Comparison of ENCODE assay signal across 31 cellular contexts in genomic region chr3:197890693-197891092, GRCh38.
"Had no signal": no experiment of that assay in that cellular context is flagged by ENCODE, and none has a peak within 500 bp of the region (broad histone marks: within the 10 kb centered on the region; RNA-seq: fewer than 3 reads in every experiment).

No MANE protein-coding gene starts in this region.

- H3K27ac ChIP-seq: adrenal gland, cardiac muscle cell, colonic mucosa, gastroesophageal sphincter had no signal

- H3K4me1 ChIP-seq: adrenal gland, breast epithelium, colonic mucosa, gastroesophageal sphincter had no signal

- H3K4me3 Mint-ChIP-seq: activated CD4-positive, alpha-beta memory T cell treated with anti-CD3 and anti-CD28 coated beads for 36 hours; activated CD4-positive, alpha-beta T cell treated with anti-CD3 and anti-CD28 coated beads for 36 hours; activated CD4-positive, alpha-beta T cell treated with anti-CD3 and anti-CD28 coated beads, Interleukin-2, amount 10 ng/mL, durations not matched to agents 24 days and 14 days; activated CD8-positive, alpha-beta memory T cell treated with anti-CD3 and anti-CD28 coated beads, Interleukin-2, amount 10 ng/mL, durations not matched to agents 7 days and 5 days; activated CD8-positive, alpha-beta T cell treated with anti-CD3 and anti-CD28 coated beads, Interleukin-2, amount 10 ng/mL, durations not matched to agents 7 days and 5 days; activated naive CD4-positive, alpha-beta T cell treated with anti-CD3 and anti-CD28 coated beads for 36 hours; activated naive CD4-positive, alpha-beta T cell treated with anti-CD3 and anti-CD28 coated beads, Interleukin-2, amount 50 U/mL, for 24 hours; activated naive CD8-positive, alpha-beta T cell treated with anti-CD3 and anti-CD28 coated beads for 36 hours; activated naive CD8-positive, alpha-beta T cell treated with anti-CD3 and anti-CD28 coated beads, Interleukin-2, amount 50 U/mL, for 24 hours; activated T-helper 1 cell treated with anti-CD3 and anti-CD28 coated beads, Interleukin-12 subunit alpha, Interleukin-12 subunit beta, Interleukin-2, Interleukin-4 antibody, amounts not matched to agents 30 ng/mL and 10 ng/mL and 1 ng/mL, durations not matched to agents 14 hours and 24 hours and 36 hours; brain had no signal

- H3K9me3 ChIP-seq: adrenal gland, breast epithelium, colonic mucosa, esophagus squamous epithelium, gastroesophageal sphincter had no signal

- H3K36me3 ChIP-seq: adrenal gland, breast epithelium, cardiac muscle cell, colonic mucosa had no signal

- H3K4me1 Mint-ChIP-seq: activated CD8-positive, alpha-beta memory T cell treated with anti-CD3 and anti-CD28 coated beads, Interleukin-2, amount 10 ng/mL, durations not matched to agents 7 days and 5 days had no signal

- H3K4me3 ChIP-seq: adrenal gland, breast epithelium, cardiac muscle cell, colonic mucosa, esophagus squamous epithelium, gastroesophageal sphincter had no signal

- H3K27ac Mint-ChIP-seq: activated CD4-positive, alpha-beta memory T cell treated with anti-CD3 and anti-CD28 coated beads for 36 hours; activated CD4-positive, alpha-beta T cell treated with anti-CD3 and anti-CD28 coated beads for 36 hours; activated CD4-positive, alpha-beta T cell treated with anti-CD3 and anti-CD28 coated beads, Interleukin-2, amount 10 ng/mL, durations not matched to agents 24 days and 14 days; activated CD8-positive, alpha-beta memory T cell treated with anti-CD3 and anti-CD28 coated beads, Interleukin-2, amount 10 ng/mL, durations not matched to agents 7 days and 5 days; activated CD8-positive, alpha-beta T cell treated with anti-CD3 and anti-CD28 coated beads, Interleukin-2, amount 10 ng/mL, durations not matched to agents 7 days and 5 days; activated naive CD4-positive, alpha-beta T cell treated with anti-CD3 and anti-CD28 coated beads for 36 hours; activated naive CD4-positive, alpha-beta T cell treated with anti-CD3 and anti-CD28 coated beads, Interleukin-2, amount 50 U/mL, for 24 hours; activated naive CD8-positive, alpha-beta T cell treated with anti-CD3 and anti-CD28 coated beads for 36 hours; activated naive CD8-positive, alpha-beta T cell treated with anti-CD3 and anti-CD28 coated beads, Interleukin-2, amount 50 U/mL, for 24 hours; activated T-helper 1 cell treated with anti-CD3 and anti-CD28 coated beads, Interleukin-12 subunit alpha, Interleukin-12 subunit beta, Interleukin-2, Interleukin-4 antibody, amounts not matched to agents 30 ng/mL and 10 ng/mL and 1 ng/mL, durations not matched to agents 14 hours and 24 hours and 36 hours; activated T-helper 2 cell treated with anti-CD3 and anti-CD28 coated beads, Interferon-gamma antibody, Interleukin-2, Interleukin-4, amounts not matched to agents 10 μg/mL and 5 μg/mL and 100 μg/mL, durations not matched to agents 14 hours and 24 hours and 36 hours had no signal

- H3K9me3 Mint-ChIP-seq: activated CD4-positive, alpha-beta memory T cell treated with anti-CD3 and anti-CD28 coated beads for 36 hours; activated CD4-positive, alpha-beta T cell treated with anti-CD3 and anti-CD28 coated beads, Interleukin-2, amount 10 ng/mL, durations not matched to agents 24 days and 14 days; activated naive CD4-positive, alpha-beta T cell treated with anti-CD3 and anti-CD28 coated beads for 36 hours; activated naive CD4-positive, alpha-beta T cell treated with anti-CD3 and anti-CD28 coated beads, Interleukin-2, amount 50 U/mL, for 24 hours; activated naive CD8-positive, alpha-beta T cell treated with anti-CD3 and anti-CD28 coated beads for 36 hours; activated naive CD8-positive, alpha-beta T cell treated with anti-CD3 and anti-CD28 coated beads, Interleukin-2, amount 50 U/mL, for 24 hours; activated T-helper 1 cell treated with anti-CD3 and anti-CD28 coated beads, Interleukin-12 subunit alpha, Interleukin-12 subunit beta, Interleukin-2, Interleukin-4 antibody, amounts not matched to agents 30 ng/mL and 10 ng/mL and 1 ng/mL, durations not matched to agents 14 hours and 24 hours and 36 hours; activated T-helper 2 cell treated with anti-CD3 and anti-CD28 coated beads, Interferon-gamma antibody, Interleukin-2, Interleukin-4, amounts not matched to agents 10 μg/mL and 5 μg/mL and 100 μg/mL, durations not matched to agents 14 hours and 24 hours and 36 hours; brain had no signal

- DNase-seq: activated CD4-positive, alpha-beta memory T cell treated with anti-CD3 and anti-CD28 coated beads for 36 hours; activated CD4-positive, alpha-beta T cell treated with anti-CD3 and anti-CD28 coated beads for 36 hours; activated CD4-positive, alpha-beta T cell treated with anti-CD3 and anti-CD28 coated beads, Interleukin-2, amount 10 ng/mL, durations not matched to agents 24 days and 14 days; activated CD4-positive, CD25-positive, alpha-beta regulatory T cell; activated CD4-positive, CD25-positive, alpha-beta regulatory T cell treated with anti-CD3 and anti-CD28 coated beads, Interleukin-2, amount 50 U/mL, for 72 hours; activated CD8-positive, alpha-beta memory T cell treated with anti-CD3 and anti-CD28 coated beads, Interleukin-2, amount 10 ng/mL, durations not matched to agents 7 days and 5 days; activated CD8-positive, alpha-beta memory T cell treated with anti-CD3 and anti-CD28 coated beads, Interleukin-2, amount 50 U/mL, for 4 hours; activated CD8-positive, alpha-beta T cell treated with anti-CD3 and anti-CD28 coated beads, Interleukin-2, amount 10 ng/mL, durations not matched to agents 7 days and 5 days; activated effector memory CD4-positive, alpha-beta T cell treated with anti-CD3 and anti-CD28 coated beads, Interleukin-2, amount 50 U/mL, for 16 hours; activated naive CD4-positive, alpha-beta T cell treated with anti-CD3 and anti-CD28 coated beads for 36 hours; activated naive CD8-positive, alpha-beta T cell treated with anti-CD3 and anti-CD28 coated beads for 36 hours; activated naive CD8-positive, alpha-beta T cell treated with anti-CD3 and anti-CD28 coated beads, Interleukin-2, amount 50 U/mL, for 24 hours; activated T-cell treated with anti-CD3 and anti-CD28 coated beads, Interleukin-2, amount 50 U/mL, for 1 hour; adrenal gland; amygdala; aorta; central memory CD4-positive, alpha-beta T cell; cerebellar nuclear complex; colonic mucosa; effector CD8-positive, alpha-beta T cell; esophagus squamous epithelium; foreskin melanocyte; glutamatergic neuron; T-helper 2 cell had no signal

- H3K27me3 Mint-ChIP-seq: activated CD4-positive, alpha-beta memory T cell treated with anti-CD3 and anti-CD28 coated beads for 36 hours; activated CD4-positive, alpha-beta T cell treated with anti-CD3 and anti-CD28 coated beads for 36 hours; activated CD4-positive, alpha-beta T cell treated with anti-CD3 and anti-CD28 coated beads, Interleukin-2, amount 10 ng/mL, durations not matched to agents 24 days and 14 days; activated CD8-positive, alpha-beta memory T cell treated with anti-CD3 and anti-CD28 coated beads, Interleukin-2, amount 10 ng/mL, durations not matched to agents 7 days and 5 days; activated naive CD4-positive, alpha-beta T cell treated with anti-CD3 and anti-CD28 coated beads, Interleukin-2, amount 50 U/mL, for 24 hours; activated naive CD8-positive, alpha-beta T cell treated with anti-CD3 and anti-CD28 coated beads for 36 hours; activated naive CD8-positive, alpha-beta T cell treated with anti-CD3 and anti-CD28 coated beads, Interleukin-2, amount 50 U/mL, for 24 hours; brain had no signal

- H3K27me3 ChIP-seq: adrenal gland, breast epithelium, cardiac muscle cell, colonic mucosa, esophagus squamous epithelium, gastroesophageal sphincter had no signal

- H3K36me3 Mint-ChIP-seq: activated naive CD8-positive, alpha-beta T cell treated with anti-CD3 and anti-CD28 coated beads for 36 hours had no signal

- ATAC-seq: activated CD4-positive, alpha-beta T cell treated with anti-CD3 and anti-CD28 coated beads for 36 hours; activated CD8-positive, alpha-beta memory T cell treated with anti-CD3 and anti-CD28 coated beads, Interleukin-2, amount 10 ng/mL, durations not matched to agents 7 days and 5 days; activated CD8-positive, alpha-beta T cell treated with anti-CD3 and anti-CD28 coated beads, Interleukin-2, amount 10 ng/mL, durations not matched to agents 7 days and 5 days; activated naive CD8-positive, alpha-beta T cell treated with anti-CD3 and anti-CD28 coated beads, Interleukin-2, amount 50 U/mL, for 24 hours; gastroesophageal sphincter had no signal
